In genomic region chr12:121060149-121061001, GRCh38 we compare ENCODE assay signal across 8 cellular contexts. TPM values are rescaled to one million over a fixed set of nuclear protein-coding genes. Genes with fewer than 3 reads are reported as not detected.
DNase-seq lines count a peak whose midpoint lies in the region; ATAC-seq and TF ChIP-seq lines count a peak whose summit lies in the region.

No MANE protein-coding gene starts in this region.

- intact Hi-C loops in CD8-positive, alpha-beta T cell (cut with DNase I, micrococcal nuclease) = loop anchor here (1.0 to 2.0 kb wide), 9 partner anchors 21 to 116 kb away; partner anchors contain the start of genes OASL (in 2 of the 2) and C12orf43 (in 1 of the 2)

- H3K36me3 ChIP-seq in CD8-positive, alpha-beta T cell (ENCODE audit: insufficient read depth, low read length) = no peaks in the 10 kb centered on the region
- H3K36me3 ChIP-seq in OCI-LY1 (ENCODE audit: insufficient read depth, low read length) (no peaks in the 10 kb centered on the region), neural progenitor cell (no peaks in the 10 kb centered on the region)

- H3K27me3 ChIP-seq in CD8-positive, alpha-beta T cell (ENCODE audit: insufficient read depth, low read length) = no peaks in the 10 kb centered on the region
- no peaks in the 10 kb centered on the region for H3K27me3 ChIP-seq in OCI-LY1 (ENCODE audit: insufficient read depth, low read length)
- no peaks in the 10 kb centered on the region for H3K27me3 ChIP-seq in neural progenitor cell

- peak overlapping the region; percentile 11; the same call in 1 of the 2 replicates for H3K9ac ChIP-seq in OCI-LY1 (ENCODE audit: low read length)
- no peak overlapping the region for H3K9ac ChIP-seq in neural progenitor cell

- H2AFZ ChIP-seq in OCI-LY1 (ENCODE audit: low read length) = peak overlapping the region; percentile 39
- H2AFZ ChIP-seq in neural progenitor cell (replicated peaks) = peak overlapping the region; percentile 93

- no peaks in the 10 kb centered on the region for H3K27me3 Mint-ChIP-seq in CD8-positive, alpha-beta T cell (ENCODE audit: low read depth)
- H3K27me3 Mint-ChIP-seq in activated T-cell treated with anti-CD3 and anti-CD28 coated beads, Interleukin-2, amount 50 U/mL, for 72 hours (ENCODE audit: low read depth) = no peaks in the 10 kb centered on the region
- peaks cover 9% of the 10 kb centered on the region for H3K27me3 Mint-ChIP-seq in neural progenitor cell (ENCODE audit: insufficient read depth, low read depth)

- no peaks in the 10 kb centered on the region for H3K9me2 ChIP-seq in OCI-LY1 (ENCODE audit: low read depth, low read length)

- H3K36me3 Mint-ChIP-seq in CD8-positive, alpha-beta T cell = no peaks in the 10 kb centered on the region
- no peaks in the 10 kb centered on the region for H3K36me3 Mint-ChIP-seq in activated T-cell treated with anti-CD3 and anti-CD28 coated beads, Interleukin-2, amount 50 U/mL, for 72 hours (ENCODE audit: insufficient read depth in 2 of 2)
- H3K36me3 Mint-ChIP-seq in neural progenitor cell = no peaks in the 10 kb centered on the region

- peak overlapping the region; percentile 69 for H3K27ac ChIP-seq in CD8-positive, alpha-beta T cell (ENCODE audit: low read depth, low read length)
- H3K27ac ChIP-seq in OCI-LY1 (ENCODE audit: low read depth, low read length, poor library complexity, severe bottlenecking) (no peak overlapping the region), neural progenitor cell (no peak overlapping the region)

- TF ChIP-seq CTCF in CD8-positive, alpha-beta T cell (IDR thresholded peaks at IDR 0.05) = peak; percentile 64
- TF ChIP-seq CTCF in OCI-LY1 (IDR thresholded peaks at IDR 0.05; ENCODE audit: low read length) (peak; percentile 58), neural progenitor cell (IDR thresholded peaks at IDR 0.05) (peak; percentile 74)

- no peaks in the 10 kb centered on the region for H4K20me1 ChIP-seq in OCI-LY1 (ENCODE audit: insufficient read depth, low read length)
- H4K20me1 ChIP-seq in neural progenitor cell (ENCODE audit: low read depth) = no peaks in the 10 kb centered on the region

- peak overlapping the region; percentile 84 for H3K4me3 Mint-ChIP-seq in CD8-positive, alpha-beta T cell
- H3K4me3 Mint-ChIP-seq in activated T-cell treated with anti-CD3 and anti-CD28 coated beads, Interleukin-2, amount 50 U/mL, for 72 hours = peak overlapping the region; percentile 84 to 95
- no peak overlapping the region for H3K4me3 Mint-ChIP-seq in neural progenitor cell

- H3K4me2 ChIP-seq in OCI-LY1 (ENCODE audit: low read length) (peak overlapping the region; percentile 32), neural progenitor cell (peak overlapping the region; percentile 54)

- peak overlapping the region; percentile 68 for H3K4me3 ChIP-seq in CD8-positive, alpha-beta T cell (ENCODE audit: low read depth, low read length)
- H3K4me3 ChIP-seq in OCI-LY1 (ENCODE audit: low read depth, low read length, poor library complexity, severe bottlenecking) (peak overlapping the region; percentile 20), neural progenitor cell (no peak overlapping the region)

- H3F3A ChIP-seq in OCI-LY1 (ENCODE audit: insufficient read depth, low read length) = no peaks in the 10 kb centered on the region
- H3F3A ChIP-seq in neural progenitor cell (ENCODE audit: low read depth) = peaks cover 3% of the 10 kb centered on the region

- H3K79me2 ChIP-seq in OCI-LY1 (ENCODE audit: insufficient read depth, low read length) = no peaks in the 10 kb centered on the region
- H3K79me2 ChIP-seq in neural progenitor cell (ENCODE audit: low read depth) = no peaks in the 10 kb centered on the region

- CTCF ChIA-PET in CD8-positive, alpha-beta T cell (lab: Charles Lee) = interaction anchor here (0.6 to 7.2 kb wide), 46 partner anchors 9 to 277 kb away, joined by 3 to 109 read pairs (median 4); partner anchors contain the start of genes OASL and P2RX7

- peak; percentile 97 for ATAC-seq in CD8-positive, alpha-beta T cell
- ATAC-seq in HG03280 (IDR thresholded peaks at IDR 0.05; ENCODE audit: unreplicated experiment) (peak; percentile 83), GM18873 (IDR thresholded peaks at IDR 0.05; ENCODE audit: low FRiP score, unreplicated experiment) (no peak)
- ATAC-seq in activated T-cell treated with anti-CD3 and anti-CD28 coated beads, Interleukin-2, amount 50 U/mL, for 72 hours (replicated peaks in 1 of 2) = peak; percentile 94 to 96

- POLR2A ChIA-PET in CD8-positive, alpha-beta T cell (lab: Charles Lee) = interaction anchor here (0.6 to 1.5 kb wide), 9 partner anchors 20 to 1414 kb away, joined by 3 to 4 read pairs (median 3); partner anchors contain the start of genes C12orf43 and SPPL3

- DNase-seq in CD8-positive, alpha-beta T cell = peak; percentile 33 to 74 (median 56)
- peak; percentile 71 to 73 for DNase-seq in activated T-cell treated with anti-CD3 and anti-CD28 coated beads, Interleukin-2, amount 50 U/mL, for 72 hours
- DNase-seq in fibroblast of peridontal ligament (ENCODE audit: extremely low read depth) (peak; percentile 68), neural progenitor cell (ENCODE audit: low spot score) (peak; percentile 80)

- H3K4me1 ChIP-seq in CD8-positive, alpha-beta T cell (ENCODE audit: insufficient read depth, low read length) = peaks cover 11% of the 10 kb centered on the region
- H3K4me1 ChIP-seq in OCI-LY1 (ENCODE audit: insufficient read depth, low read length, severe bottlenecking) = peaks cover 8% of the 10 kb centered on the region
- peaks cover 4% of the 10 kb centered on the region for H3K4me1 ChIP-seq in neural progenitor cell

- H3K4me1 Mint-ChIP-seq in CD8-positive, alpha-beta T cell (ENCODE audit: low read depth) = peaks cover 12% of the 10 kb centered on the region
- peaks cover 27% of the 10 kb centered on the region for H3K4me1 Mint-ChIP-seq in activated T-cell treated with anti-CD3 and anti-CD28 coated beads, Interleukin-2, amount 50 U/mL, for 72 hours (ENCODE audit: low read depth)
- no peaks in the 10 kb centered on the region for H3K4me1 Mint-ChIP-seq in neural progenitor cell

- no peaks in the 10 kb centered on the region for H3K9me3 Mint-ChIP-seq in CD8-positive, alpha-beta T cell
- no peaks in the 10 kb centered on the region for H3K9me3 Mint-ChIP-seq in activated T-cell treated with anti-CD3 and anti-CD28 coated beads, Interleukin-2, amount 50 U/mL, for 72 hours
- H3K9me3 Mint-ChIP-seq in neural progenitor cell = no peaks in the 10 kb centered on the region

- H3K9me3 ChIP-seq in CD8-positive, alpha-beta T cell (ENCODE audit: low read length) = no peaks in the 10 kb centered on the region
- H3K9me3 ChIP-seq in OCI-LY1 (ENCODE audit: low read length) = no peaks in the 10 kb centered on the region
- no peaks in the 10 kb centered on the region for H3K9me3 ChIP-seq in neural progenitor cell (ENCODE audit: low read depth)

- peak; percentile 43 for TF ChIP-seq POLR2A in GM19099 (IDR thresholded peaks at IDR 0.05; ENCODE audit: extremely low read depth, insufficient read length, low read depth)

- peak overlapping the region; percentile 92 for H3K27ac Mint-ChIP-seq in CD8-positive, alpha-beta T cell
- H3K27ac Mint-ChIP-seq in activated T-cell treated with anti-CD3 and anti-CD28 coated beads, Interleukin-2, amount 50 U/mL, for 72 hours = peak overlapping the region; percentile 97
- no peak overlapping the region for H3K27ac Mint-ChIP-seq in neural progenitor cell

RNA-seq across cellular contexts. Expression of gene OASL, which starts 21.3 kb away (rescaled TPM):
- total RNA-seq in CD8-positive, alpha-beta T cell = 10 to 100 TPM; 34.5 to 36.5 TPM
- 10 to 100 TPM; 13.6 to 45.1 TPM for total RNA-seq in activated T-cell treated with anti-CD3 and anti-CD28 coated beads, Interleukin-2, amount 50 U/mL, for 72 hours
- not detected in 2 replicates for total RNA-seq in neural progenitor cell (ENCODE audit: low replicate concordance)

RNA-seq across cellular contexts. Expression of gene C12orf43, which starts 44.1 kb away (rescaled TPM):
- total RNA-seq in CD8-positive, alpha-beta T cell = 10 to 100 TPM; 20.7 to 21.4 TPM
- 10 to 100 TPM; 13.7 to 17.8 TPM for total RNA-seq in activated T-cell treated with anti-CD3 and anti-CD28 coated beads, Interleukin-2, amount 50 U/mL, for 72 hours
- total RNA-seq in neural progenitor cell (ENCODE audit: low replicate concordance) = 12.8 and 18.8 TPM in 2 replicates

Comparison
In these comparisons a context has a peak if more than half of its experiments do, and no peak if none do; other contexts are left out.
1. RNA of gene OASL, which starts 21.3 kb away (total RNA-seq): 13.6 to 45.1 TPM in activated T-cell treated with anti-CD3 and anti-CD28 coated beads, Interleukin-2, amount 50 U/mL, for 72 hours and 34.5 to 36.5 TPM in CD8-positive, alpha-beta T cell; not detected in neural progenitor cell; every median in the first group is over 10 times any median in the second.
2. Peak in every context shown above with its lines, with median percentiles within 50 percentile points of each other: DNase-seq and CTCF ChIP-seq.